ENCODE assay signal across 8 cellular contexts in the genomic region with DNA sequence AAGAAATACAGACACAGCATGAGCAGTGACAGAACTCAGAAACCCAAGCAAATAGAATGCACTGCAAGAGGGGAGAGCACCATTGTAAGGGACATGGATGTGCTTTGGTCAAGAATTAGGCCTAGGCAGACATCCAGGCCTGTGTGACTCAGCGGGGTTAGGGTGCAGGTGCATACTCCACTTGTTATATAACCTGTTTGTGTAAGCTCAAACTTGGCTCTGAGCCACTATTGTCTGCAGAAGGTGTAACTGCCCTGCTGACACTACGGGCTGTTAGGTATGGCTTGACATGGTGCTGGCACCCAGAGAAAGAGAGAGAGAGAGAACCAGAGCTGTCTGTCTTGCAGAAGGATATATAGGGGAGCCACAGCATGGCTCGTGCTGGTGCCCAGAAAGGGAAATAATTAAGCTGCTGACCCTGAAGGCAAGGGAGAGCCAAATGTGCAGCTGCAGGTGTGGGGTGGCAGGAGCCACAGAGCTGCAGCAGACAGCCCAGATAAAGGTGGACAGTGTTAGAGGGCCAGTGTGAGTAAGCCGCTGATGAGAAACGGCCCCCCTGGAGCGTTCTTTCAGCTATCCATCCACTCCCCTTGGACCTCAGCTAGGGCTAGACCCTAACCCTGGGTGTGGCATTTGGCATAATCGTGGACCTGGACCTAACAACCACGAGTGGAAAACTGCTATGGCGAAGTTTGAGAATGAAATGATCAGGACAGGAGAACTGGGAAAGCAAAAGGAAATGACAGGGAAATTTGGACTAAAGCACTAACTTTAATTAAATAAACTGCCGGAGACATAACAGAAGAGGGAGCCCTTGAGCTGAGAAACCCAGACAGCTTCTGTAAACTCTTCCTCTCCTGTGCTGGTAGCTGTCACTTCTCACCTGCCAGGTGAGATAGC.
DNase-seq lines count a peak whose midpoint lies in the region; ATAC-seq and TF ChIP-seq lines count a peak whose summit lies in the region.

No MANE protein-coding gene starts in this region.

- 0 out of 2 replicates have a peak, but pooled peaks cover 12% of the 10 kb centered on the region for H3K9me3 ChIP-seq in NT2/D1 (ENCODE audit: insufficient read depth, low read length)
- no peaks in the 10 kb centered on the region for H3K9me3 ChIP-seq in duodenal mucosa (ENCODE audit: control insufficient read depth in 1 of 2, low read length in 2 of 2)
- H3K9me3 ChIP-seq in mucosa of descending colon, result peaks cover 3% of the 10 kb centered on the region
- no peaks in the 10 kb centered on the region for H3K9me3 ChIP-seq in CD8-positive, alpha-beta memory T cell (ENCODE audit: low read length)

- H3K27ac ChIP-seq in duodenal mucosa (ENCODE audit: low read depth, low read length), result peak overlapping the region; percentile 15
- H3K27ac ChIP-seq in CD8-positive, alpha-beta memory T cell (ENCODE audit: low read depth, low read length), result no peak overlapping the region

- H3K9ac ChIP-seq in NT2/D1 (ENCODE audit: insufficient read length, low read depth) (no peak overlapping the region), duodenal mucosa (ENCODE audit: low read depth in 1 of 2, low read length in 2 of 2) (no peak overlapping the region)

- peaks cover 0 to 5% (median 0%) of the 10 kb centered on the region in 3 donors for H3K36me3 Mint-ChIP-seq in CD8-positive, alpha-beta memory T cell

- DNase-seq in COLO829 (ENCODE audit: low spot score) (peak; percentile 68), GM19238 (ENCODE audit: insufficient read length, low spot score) (peak; percentile 5), HT1080 (ENCODE audit: low read depth) (peak; percentile 52), NT2/D1 (ENCODE audit: low read depth, low spot score) (peak; percentile 27), mucosa of descending colon (peak; percentile 63 to 85 (median 70))
- DNase-seq in CD8-positive, alpha-beta memory T cell, result no peak

- CTCF ChIA-PET in CD8-positive, alpha-beta memory T cell (lab: Charles Lee), result no interaction called here

- H3K27me3 ChIP-seq in NT2/D1 (ENCODE audit: insufficient read depth, insufficient read length) (no peaks in the 10 kb centered on the region), duodenal mucosa (ENCODE audit: control insufficient read depth in 1 of 2, insufficient read depth in 2 of 2, low read length in 2 of 2) (no peaks in the 10 kb centered on the region)
- no peaks in the 10 kb centered on the region for H3K27me3 ChIP-seq in CD8-positive, alpha-beta memory T cell (ENCODE audit: insufficient read depth, low read length, poor library complexity, severe bottlenecking)

- H3K9me3 Mint-ChIP-seq in CD8-positive, alpha-beta memory T cell, result peaks cover 7 to 21% (median 11%) of the 10 kb centered on the region in 5 donors

- H3K27me3 Mint-ChIP-seq in CD8-positive, alpha-beta memory T cell, result no peaks in the 10 kb centered on the region

- ATAC-seq in mucosa of descending colon (peak; percentile 96), GM19328 (IDR thresholded peaks at IDR 0.05; ENCODE audit: unreplicated experiment) (no peak)

- POLR2A ChIA-PET in CD8-positive, alpha-beta memory T cell (lab: Charles Lee), result no interaction called here

- H3K4me3 ChIP-seq in NT2/D1 (ENCODE audit: insufficient read length, low read depth), result no peak overlapping the region
- H3K4me3 ChIP-seq in duodenal mucosa (ENCODE audit: low read depth in 1 of 2, low read length in 2 of 2), result peak overlapping the region in 1 of 2 donors; percentile 23
- H3K4me3 ChIP-seq in mucosa of descending colon, result no peak overlapping the region
- H3K4me3 ChIP-seq in CD8-positive, alpha-beta memory T cell (ENCODE audit: low read length), result no peak overlapping the region

- H3K4me1 ChIP-seq in NT2/D1 (ENCODE audit: insufficient read depth, insufficient read length) (no peaks in the 10 kb centered on the region), duodenal mucosa (ENCODE audit: control insufficient read depth in 1 of 2, insufficient read depth in 2 of 2, low read length in 2 of 2) (peaks cover 9% of the 10 kb centered on the region in 2 donors), mucosa of descending colon (ENCODE audit: low read depth) (peaks cover 7% of the 10 kb centered on the region)
- no peaks in the 10 kb centered on the region for H3K4me1 ChIP-seq in CD8-positive, alpha-beta memory T cell (ENCODE audit: insufficient read depth, low read length)

- intact Hi-C loops in mucosa of descending colon (cut with DNase I, micrococcal nuclease), result no loop called here

- no peak overlapping the region for H3K27ac Mint-ChIP-seq in CD8-positive, alpha-beta memory T cell

- no peak for TF ChIP-seq CTCF in mucosa of descending colon (IDR thresholded peaks at IDR 0.05)

- H3K36me3 ChIP-seq in NT2/D1 (ENCODE audit: insufficient read depth, insufficient read length, low read length) (no peaks in the 10 kb centered on the region), duodenal mucosa (ENCODE audit: control insufficient read depth in 1 of 2, insufficient read depth in 2 of 2, low read length in 2 of 2) (no peaks in the 10 kb centered on the region), mucosa of descending colon (ENCODE audit: low read depth) (no peaks in the 10 kb centered on the region)
- H3K36me3 ChIP-seq in CD8-positive, alpha-beta memory T cell (ENCODE audit: insufficient read depth, low read length), result no peaks in the 10 kb centered on the region

- peak overlapping the region in 1 of 7 donors; percentile 46 for H3K4me3 Mint-ChIP-seq in CD8-positive, alpha-beta memory T cell

- H3K4me1 Mint-ChIP-seq in CD8-positive, alpha-beta memory T cell, result no peaks in the 10 kb centered on the region

Comparison
In these comparisons a context has a peak if more than half of its experiments do, and no peak if none do; other contexts are left out.
1. DNase-seq: peak in COLO829 (single experiment), GM19238 (single experiment), HT1080 (single experiment), NT2/D1 (single experiment) and mucosa of descending colon (3 of 3); none in CD8-positive, alpha-beta memory T cell (0 of 5).